Comparison of ENCODE assay signal across 23 cellular contexts in genomic region chr19:20968092-20968491, GRCh38. TPM values are rescaled to one million over a fixed set of nuclear protein-coding genes. Genes with fewer than 3 reads are reported as not detected.
DNase-seq lines count a peak whose midpoint lies in the region; ATAC-seq lines count a peak whose summit lies in the region.
"Had no signal": no experiment of that assay in that cellular context is flagged by ENCODE, and none has a peak within 500 bp of the region (broad histone marks: within the 10 kb centered on the region; RNA-seq: fewer than 3 reads in every experiment).

No MANE protein-coding gene starts in this region.

- peak; percentile 5 for DNase-seq in activated CD4-positive, alpha-beta T cell treated with anti-CD3 and anti-CD28 coated beads for 48 hours
- no peak for DNase-seq in activated CD4-positive, alpha-beta T cell treated with anti-CD3 and anti-CD28 coated beads for 4 hours
- peak; percentile 10 for DNase-seq in stimulated activated CD4-positive, alpha-beta T cell treated with anti-CD3 and anti-CD28 coated beads, Interleukin-1b, Interleukin-23, amount 100 ng/mL, for 48 hours
- no peak for DNase-seq in stimulated activated CD4-positive, alpha-beta T cell treated with anti-CD3 and anti-CD28 coated beads, Interleukin-4, amount 100 ng/mL, for 4 hours
- DNase-seq in naive B cell: no peak
- no peak for DNase-seq in T-helper 9 cell
- no peak for DNase-seq in naive thymus-derived CD4-positive, alpha-beta T cell
- DNase-seq: 8988T; ACHN; Calu3; DMS79 treated with DMSO at 0.1 percent for 48 hours; GF-D8; MM.1S; NCI-H2029; NCI-H446 treated with DMSO at 0.1 percent for 48 hours; NCI-H526; NCI-H82; NK-92 treated with Interleukin-12 subunit alpha and Interleukin-12 subunit beta, amount 100 ng/mL, for 24 hours; PC-3 had no signal

- no peaks in the 10 kb centered on the region for H3K27me3 ChIP-seq in naive thymus-derived CD4-positive, alpha-beta T cell (ENCODE audit: control insufficient read depth in 2 of 2, insufficient read depth in 2 of 2, low read length in 2 of 2)

- no peak for ATAC-seq in naive B cell (ENCODE audit: low read depth in 2 of 2)
- ATAC-seq in naive thymus-derived CD4-positive, alpha-beta T cell: no peak
- no peak for ATAC-seq in HG02884 (IDR thresholded peaks at IDR 0.05; ENCODE audit: unreplicated experiment)
- ATAC-seq: PC-3 had no signal

- H3K36me3 Mint-ChIP-seq in naive B cell: peaks cover 0 to 5% of the 10 kb centered on the region in 2 donors
- H3K36me3 Mint-ChIP-seq in naive thymus-derived CD4-positive, alpha-beta T cell: no peaks in the 10 kb centered on the region
- H3K36me3 Mint-ChIP-seq: IgD-negative memory B cell had no signal

- CTCF ChIA-PET in naive thymus-derived CD4-positive, alpha-beta T cell (lab: Charles Lee): no interaction called here

- no peaks in the 10 kb centered on the region for H3K4me1 ChIP-seq in naive thymus-derived CD4-positive, alpha-beta T cell (ENCODE audit: control insufficient read depth in 2 of 2, insufficient read depth in 2 of 2, low read length in 2 of 2)

- H3K9me3 Mint-ChIP-seq in naive B cell: peaks cover 0 to 16% (median 5%) of the 10 kb centered on the region in 7 donors
- peaks cover 0 to 36% (median 2%) of the 10 kb centered on the region in 11 donors for H3K9me3 Mint-ChIP-seq in naive thymus-derived CD4-positive, alpha-beta T cell

- H3K4me3 Mint-ChIP-seq in naive B cell: peak overlapping the region in 5 of 8 donors; percentile 4 to 77 (median 17)
- no peak overlapping the region for H3K4me3 Mint-ChIP-seq in naive thymus-derived CD4-positive, alpha-beta T cell

- H3K4me3 ChIP-seq in naive thymus-derived CD4-positive, alpha-beta T cell (ENCODE audit: low read length): no peak overlapping the region

- no peaks in the 10 kb centered on the region for H3K27me3 Mint-ChIP-seq in naive B cell
- H3K27me3 Mint-ChIP-seq in naive thymus-derived CD4-positive, alpha-beta T cell: no peaks in the 10 kb centered on the region
- H3K27me3 Mint-ChIP-seq: IgD-negative memory B cell had no signal

- H3K4me1 Mint-ChIP-seq in naive B cell: peaks cover 16 to 25% (median 18%) of the 10 kb centered on the region in 3 donors
- peaks cover 0 to 2% (median 0%) of the 10 kb centered on the region in 7 donors for H3K4me1 Mint-ChIP-seq in naive thymus-derived CD4-positive, alpha-beta T cell

- intact Hi-C loops in naive thymus-derived CD4-positive, alpha-beta T cell (cut with micrococcal nuclease): no loop called here

- no peak overlapping the region for H3K27ac ChIP-seq in naive thymus-derived CD4-positive, alpha-beta T cell (ENCODE audit: low read depth, low read length)
- H3K27ac ChIP-seq: HL-60, KMS-11 had no signal

- no peaks in the 10 kb centered on the region for H3K36me3 ChIP-seq in naive thymus-derived CD4-positive, alpha-beta T cell (ENCODE audit: control insufficient read depth in 2 of 3, insufficient read depth in 3 of 3, low read length in 3 of 3)

- H3K27ac Mint-ChIP-seq in naive B cell: peak overlapping the region in 4 of 6 donors; percentile 11 to 74 (median 38)
- no peak overlapping the region for H3K27ac Mint-ChIP-seq in naive thymus-derived CD4-positive, alpha-beta T cell
- H3K27ac Mint-ChIP-seq: IgD-negative memory B cell had no signal

- H3K9me3 ChIP-seq in naive thymus-derived CD4-positive, alpha-beta T cell (ENCODE audit: control insufficient read depth in 2 of 3, low read length in 3 of 3): no peaks in the 10 kb centered on the region

- POLR2A ChIA-PET in naive thymus-derived CD4-positive, alpha-beta T cell (lab: Charles Lee): no interaction called here

RNA-seq across cellular contexts. Expression of gene ZNF85, which starts 45.0 kb away (rescaled TPM):
- polyA plus RNA-seq in naive B cell (ENCODE audit: low read depth in 6 of 6): 10 to 100 TPM; 16.9 to 28.1 (median 19.0) TPM
- total RNA-seq in naive thymus-derived CD4-positive, alpha-beta T cell: 10 to 100 TPM in 1 of 5 experiments, 1 to 10 TPM in 4; 4.3 to 10.4 (median 7.3) TPM
- polyA plus RNA-seq in naive thymus-derived CD4-positive, alpha-beta T cell: 10 to 100 TPM; 11.2 to 14.0 TPM

RNA-seq across cellular contexts. Expression of gene ZNF430, which starts 52.4 kb away (rescaled TPM):
- polyA plus RNA-seq in naive B cell (ENCODE audit: low read depth in 6 of 6): 10 to 100 TPM; 39.2 to 88.0 (median 65.5) TPM
- total RNA-seq in naive thymus-derived CD4-positive, alpha-beta T cell: 10 to 100 TPM; 26.4 to 52.0 (median 42.2) TPM
- 10 to 100 TPM; 48.3 to 65.9 TPM for polyA plus RNA-seq in naive thymus-derived CD4-positive, alpha-beta T cell

Comparison
In these comparisons a context has a peak if more than half of its experiments do, and no peak if none do; other contexts are left out.
1. DNase-seq: peak in activated CD4-positive, alpha-beta T cell treated with anti-CD3 and anti-CD28 coated beads for 48 hours (single experiment) and stimulated activated CD4-positive, alpha-beta T cell treated with anti-CD3 and anti-CD28 coated beads, Interleukin-1b, Interleukin-23, amount 100 ng/mL, for 48 hours (single experiment); none in activated CD4-positive, alpha-beta T cell treated with anti-CD3 and anti-CD28 coated beads for 4 hours (0 of 2), stimulated activated CD4-positive, alpha-beta T cell treated with anti-CD3 and anti-CD28 coated beads, Interleukin-4, amount 100 ng/mL, for 4 hours (0 of 2), naive B cell (single experiment), T-helper 9 cell (single experiment) and naive thymus-derived CD4-positive, alpha-beta T cell (0 of 9).
2. H3K27ac Mint-ChIP-seq: peak in naive B cell (4 of 6); none in naive thymus-derived CD4-positive, alpha-beta T cell (0 of 9).
3. H3K4me3 Mint-ChIP-seq: peak in naive B cell (5 of 8); none in naive thymus-derived CD4-positive, alpha-beta T cell (0 of 10).